ENCODE assay signal across 9 cellular contexts in the genomic region with DNA sequence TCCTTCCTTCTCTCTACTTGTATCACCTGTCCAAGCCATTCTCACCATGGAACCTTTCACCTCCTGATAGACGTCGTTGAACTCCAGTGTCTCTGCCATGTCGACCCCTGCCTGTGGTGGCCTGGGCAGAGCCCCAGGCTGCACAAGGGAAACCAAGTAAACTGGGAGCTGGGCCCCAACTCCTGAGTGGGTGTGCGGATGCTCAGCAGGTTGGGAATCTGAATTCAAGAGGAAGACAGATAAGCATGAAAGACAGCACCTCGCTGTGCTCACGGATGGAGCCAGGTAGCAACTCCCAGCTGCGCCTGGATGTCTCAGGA. TPM values are rescaled to one million over a fixed set of nuclear protein-coding genes. Genes with fewer than 3 reads are reported as not detected.
DNase-seq lines count a peak whose midpoint lies in the region; ATAC-seq, FAIRE-seq and TF ChIP-seq lines count a peak whose summit lies in the region.
"Had no signal": no experiment of that assay in that cellular context is flagged by ENCODE, and none has a peak within 500 bp of the region (broad histone marks: within the 10 kb centered on the region; RNA-seq: fewer than 3 reads in every experiment).

No MANE protein-coding gene starts in this region.

- intact Hi-C loops in activated T-helper 1 cell treated with anti-CD3 and anti-CD28 coated beads, Interleukin-12 subunit alpha, Interleukin-12 subunit beta, Interleukin-2, Interleukin-4 antibody, amounts not matched to agents 30 ng/mL and 10 ng/mL and 1 ng/mL, durations not matched to agents 14 hours and 24 hours and 36 hours (cut with micrococcal nuclease), result loop anchor here (1.0 to 10.0 kb wide), 8 partner anchors 10 to 1242 kb away; partner anchors contain the start of genes LPXN, MED19, SELENOH and TMX2
- intact Hi-C loops in thyroid gland (cut with DNase I), result no loop called here

- H3K9me3 ChIP-seq in keratinocyte (ENCODE audit: control insufficient read depth, low read depth, low read length) (no peaks in the 10 kb centered on the region), thyroid gland (no peaks in the 10 kb centered on the region)

- peak overlapping the region; percentile 73 for H2AFZ ChIP-seq in keratinocyte (ENCODE audit: control insufficient read depth, low read length)

- H4K20me1 ChIP-seq in keratinocyte (ENCODE audit: control insufficient read depth, extremely low read depth, insufficient read depth, low read length), result no peaks in the 10 kb centered on the region

- TF ChIP-seq CTCF in keratinocyte (optimal IDR thresholded peaks at IDR 0.05 in 1 of 3, IDR thresholded peaks at IDR 0.05 in 1 of 3, conservative IDR thresholded peaks at IDR 0.05 in 1 of 3; ENCODE audit: extremely low read depth in 1 of 3, insufficient read depth in 2 of 3, low read length in 3 of 3) (no peak), thyroid gland (IDR thresholded peaks at IDR 0.05) (no peak)

- dilution Hi-C loops in keratinocyte (cut with MboI; ENCODE audit: extremely low pct_ligation_motif_present, low sequenced_read_pairs), result no loop called here

- peaks cover 37% of the 10 kb centered on the region for H3K79me2 ChIP-seq in keratinocyte (ENCODE audit: control insufficient read depth, insufficient read depth, low read length)

- peak overlapping the region; percentile 86 for H3K4me3 Mint-ChIP-seq in activated T-cell treated with anti-CD3 and anti-CD28 coated beads, Interleukin-2, amount 50 U/mL, for 4 hours
- peak overlapping the region; percentile 92 for H3K4me3 Mint-ChIP-seq in activated T-helper 1 cell treated with anti-CD3 and anti-CD28 coated beads, Interleukin-12 subunit alpha, Interleukin-12 subunit beta, Interleukin-2, Interleukin-4 antibody, amounts not matched to agents 30 ng/mL and 10 ng/mL and 1 ng/mL, durations not matched to agents 14 hours and 24 hours and 36 hours

- peak overlapping the region; percentile 89 for H3K27ac Mint-ChIP-seq in activated T-helper 1 cell treated with anti-CD3 and anti-CD28 coated beads, Interleukin-12 subunit alpha, Interleukin-12 subunit beta, Interleukin-2, Interleukin-4 antibody, amounts not matched to agents 30 ng/mL and 10 ng/mL and 1 ng/mL, durations not matched to agents 14 hours and 24 hours and 36 hours

- H3K36me3 ChIP-seq in keratinocyte (ENCODE audit: control insufficient read depth in 2 of 2, extremely low read depth in 1 of 2, insufficient read depth in 2 of 2, low read length in 2 of 2), result peaks cover 30 to 37% of the 10 kb centered on the region in 2 experiments
- H3K36me3 ChIP-seq in thyroid gland, result peaks cover 25 to 34% of the 10 kb centered on the region in 2 donors

- H3K27ac ChIP-seq in keratinocyte (ENCODE audit: control insufficient read depth, insufficient read depth, low read length), result peak overlapping the region; percentile 67
- peak overlapping the region; percentile 89 to 90 (median 89) for H3K27ac ChIP-seq in thyroid gland

- no peak for TF ChIP-seq POLR2A in thyroid gland (IDR thresholded peaks at IDR 0.05)

- WGBS in thyroid gland, 2 donors, result 3 to 6% methylated on average over 7 of the region's 7 CpGs

- H3K36me3 Mint-ChIP-seq in activated T-cell treated with anti-CD3 and anti-CD28 coated beads, Interleukin-2, amount 50 U/mL, for 4 hours (ENCODE audit: insufficient read depth), result peaks cover 43% of the 10 kb centered on the region
- H3K36me3 Mint-ChIP-seq in activated T-helper 1 cell treated with anti-CD3 and anti-CD28 coated beads, Interleukin-12 subunit alpha, Interleukin-12 subunit beta, Interleukin-2, Interleukin-4 antibody, amounts not matched to agents 30 ng/mL and 10 ng/mL and 1 ng/mL, durations not matched to agents 14 hours and 24 hours and 36 hours (ENCODE audit: low read depth), result peaks cover 38% of the 10 kb centered on the region

- H3K27me3 ChIP-seq in keratinocyte (ENCODE audit: control insufficient read depth, extremely low read depth, insufficient read depth, low read length), result peaks cover 3% of the 10 kb centered on the region
- H3K27me3 ChIP-seq in thyroid gland, result no peaks in the 10 kb centered on the region

- no peak for DNase-seq in activated T-cell treated with anti-CD3 and anti-CD28 coated beads, Interleukin-2, amount 50 U/mL, for 4 hours
- no peak for DNase-seq in activated T-cell treated with anti-CD3 and anti-CD28 coated beads, Interleukin-2, amount 50 U/mL, for 48 hours
- no peak for DNase-seq in activated T-helper 1 cell treated with anti-CD3 and anti-CD28 coated beads, Interleukin-12 subunit alpha, Interleukin-12 subunit beta, Interleukin-2, Interleukin-4 antibody, amounts not matched to agents 30 ng/mL and 10 ng/mL and 1 ng/mL, durations not matched to agents 14 hours and 24 hours and 36 hours (ENCODE audit: low spot score)
- no peak for DNase-seq in keratinocyte (ENCODE audit: low read depth, low spot score)
- DNase-seq in thyroid gland, result no peak
- DNase-seq in NK-92 treated with Interleukin-12 subunit alpha and Interleukin-12 subunit beta, amount 100 ng/mL, for 24 hours (lab: John Stamatoyannopoulos, UW), result no peak
- no peak for DNase-seq in SW 1271 (lab: John Stamatoyannopoulos, UW)
- DNase-seq in COR-L47 (lab: John Stamatoyannopoulos, UW), result no peak

- H3K9ac ChIP-seq in keratinocyte (ENCODE audit: control insufficient read depth, extremely low read depth, insufficient read depth, low read length), result peak overlapping the region; percentile 85

- peaks cover 40% of the 10 kb centered on the region for H3K4me1 Mint-ChIP-seq in activated T-cell treated with anti-CD3 and anti-CD28 coated beads, Interleukin-2, amount 50 U/mL, for 4 hours (ENCODE audit: low read depth)
- peaks cover 44% of the 10 kb centered on the region for H3K4me1 Mint-ChIP-seq in activated T-helper 1 cell treated with anti-CD3 and anti-CD28 coated beads, Interleukin-12 subunit alpha, Interleukin-12 subunit beta, Interleukin-2, Interleukin-4 antibody, amounts not matched to agents 30 ng/mL and 10 ng/mL and 1 ng/mL, durations not matched to agents 14 hours and 24 hours and 36 hours (ENCODE audit: low read depth)

- no peaks in the 10 kb centered on the region for H3K9me3 Mint-ChIP-seq in activated T-cell treated with anti-CD3 and anti-CD28 coated beads, Interleukin-2, amount 50 U/mL, for 4 hours
- no peaks in the 10 kb centered on the region for H3K9me3 Mint-ChIP-seq in activated T-helper 1 cell treated with anti-CD3 and anti-CD28 coated beads, Interleukin-12 subunit alpha, Interleukin-12 subunit beta, Interleukin-2, Interleukin-4 antibody, amounts not matched to agents 30 ng/mL and 10 ng/mL and 1 ng/mL, durations not matched to agents 14 hours and 24 hours and 36 hours

- H3K4me3 ChIP-seq in keratinocyte (ENCODE audit: control insufficient read depth in 2 of 3, extremely low read depth in 1 of 3, insufficient read depth in 2 of 3, low read depth in 1 of 3, low read length in 3 of 3) (peak overlapping the region; percentile 81 to 91 (median 82)), thyroid gland (replicated peaks in 1 of 3) (peak overlapping the region; percentile 91 to 98 (median 93))

- H3K4me2 ChIP-seq in keratinocyte (ENCODE audit: control insufficient read depth, extremely low read depth, insufficient read depth, low read depth, low read length), result peak overlapping the region; percentile 99

- peaks cover 15% of the 10 kb centered on the region for H3K4me1 ChIP-seq in keratinocyte (ENCODE audit: control insufficient read depth, extremely low read depth, insufficient read depth, low read length)
- H3K4me1 ChIP-seq in thyroid gland, result peaks cover 4 to 16% of the 10 kb centered on the region in 2 donors

- no peaks in the 10 kb centered on the region for H3K27me3 Mint-ChIP-seq in activated T-cell treated with anti-CD3 and anti-CD28 coated beads, Interleukin-2, amount 50 U/mL, for 4 hours (ENCODE audit: low read depth)
- H3K27me3 Mint-ChIP-seq in activated T-helper 1 cell treated with anti-CD3 and anti-CD28 coated beads, Interleukin-12 subunit alpha, Interleukin-12 subunit beta, Interleukin-2, Interleukin-4 antibody, amounts not matched to agents 30 ng/mL and 10 ng/mL and 1 ng/mL, durations not matched to agents 14 hours and 24 hours and 36 hours (ENCODE audit: insufficient read depth), result peaks cover 1% of the 10 kb centered on the region

- H3K9me1 ChIP-seq in keratinocyte (ENCODE audit: control insufficient read depth, extremely low read depth, insufficient read depth, low read length), result no peaks in the 10 kb centered on the region

- FAIRE-seq in keratinocyte (lab: Jason Lieb, UNC), result no peak

- ATAC-seq in activated T-cell treated with anti-CD3 and anti-CD28 coated beads, Interleukin-2, amount 50 U/mL, for 4 hours, result no peak

RNA-seq across cellular contexts. Expression of gene SSRP1, which starts 0.7 kb away (rescaled TPM):
- 100 to 1,000 TPM; 287 to 317 (median 302) TPM for total RNA-seq in activated T-cell treated with anti-CD3 and anti-CD28 coated beads, Interleukin-2, amount 50 U/mL, for 4 hours
- 235 and 239 TPM in 2 replicates for total RNA-seq in activated T-helper 1 cell treated with anti-CD3 and anti-CD28 coated beads, Interleukin-12 subunit alpha, Interleukin-12 subunit beta, Interleukin-2, Interleukin-4 antibody, amounts not matched to agents 30 ng/mL and 10 ng/mL and 1 ng/mL, durations not matched to agents 14 hours and 24 hours and 36 hours
- polyA plus RNA-seq in keratinocyte, result 64.3 to 139 TPM (median 115 TPM) in 3 replicates
- polyA plus RNA-seq in keratinocyte (2011; ENCODE audit: low read depth), result 80.2 TPM
- polyA plus RNA-seq in keratinocyte (2011; cell fraction: cytosol; rRNA removed), result 97.3 and 122 TPM in 2 replicates
- polyA plus RNA-seq in keratinocyte (2011; cell fraction: nucleus; rRNA removed), result 74.8 and 78.5 TPM in 2 replicates
- 65.8 and 117 TPM in 2 replicates for polyA plus RNA-seq in keratinocyte (2012; ENCODE audit: low replicate concordance)
- polyA minus RNA-seq in keratinocyte, result 102 to 159 TPM (median 129 TPM) in 3 replicates
- 56.2 TPM for polyA minus RNA-seq in keratinocyte (2011; cell fraction: cytosol; rRNA and poly(A)+ RNA removed)
- polyA minus RNA-seq in keratinocyte (2011; cell fraction: nucleus; rRNA and poly(A)+ RNA removed), result 19.4 and 27.7 TPM in 2 replicates
- 10 to 100 TPM; 70.0 to 86.5 (median 78.1) TPM for total RNA-seq in thyroid gland

RNA-seq across cellular contexts. Expression of gene P2RX3, which starts 3.2 kb away (rescaled TPM):
- not detected for total RNA-seq in activated T-cell treated with anti-CD3 and anti-CD28 coated beads, Interleukin-2, amount 50 U/mL, for 4 hours
- total RNA-seq in activated T-helper 1 cell treated with anti-CD3 and anti-CD28 coated beads, Interleukin-12 subunit alpha, Interleukin-12 subunit beta, Interleukin-2, Interleukin-4 antibody, amounts not matched to agents 30 ng/mL and 10 ng/mL and 1 ng/mL, durations not matched to agents 14 hours and 24 hours and 36 hours, result not detected in 2 replicates
- not detected in 3 replicates for polyA plus RNA-seq in keratinocyte
- not detected for polyA plus RNA-seq in keratinocyte (2011; ENCODE audit: low read depth)
- not detected in 2 replicates for polyA plus RNA-seq in keratinocyte (2011; cell fraction: cytosol; rRNA removed)
- polyA plus RNA-seq in keratinocyte (2011; cell fraction: nucleus; rRNA removed), result not detected in 2 replicates
- not detected in 2 replicates for polyA plus RNA-seq in keratinocyte (2012; ENCODE audit: low replicate concordance)
- not detected in 3 replicates for polyA minus RNA-seq in keratinocyte
- not detected for polyA minus RNA-seq in keratinocyte (2011; cell fraction: cytosol; rRNA and poly(A)+ RNA removed)
- not detected in 2 replicates for polyA minus RNA-seq in keratinocyte (2011; cell fraction: nucleus; rRNA and poly(A)+ RNA removed)
- not detected for total RNA-seq in thyroid gland
- total RNA-seq: dermis microvascular lymphatic vessel endothelial cell had no signal

RNA-seq across cellular contexts. Expression of gene TNKS1BP1, which starts 10.2 kb away (rescaled TPM):
- total RNA-seq in activated T-cell treated with anti-CD3 and anti-CD28 coated beads, Interleukin-2, amount 50 U/mL, for 4 hours, result 10 to 100 TPM; 27.2 to 34.3 (median 30.7) TPM
- total RNA-seq in activated T-helper 1 cell treated with anti-CD3 and anti-CD28 coated beads, Interleukin-12 subunit alpha, Interleukin-12 subunit beta, Interleukin-2, Interleukin-4 antibody, amounts not matched to agents 30 ng/mL and 10 ng/mL and 1 ng/mL, durations not matched to agents 14 hours and 24 hours and 36 hours, result 22.1 and 24.3 TPM in 2 replicates
- 88.3 to 107 TPM (median 94.3 TPM) in 3 replicates for polyA plus RNA-seq in keratinocyte
- polyA plus RNA-seq in keratinocyte (2011; ENCODE audit: low read depth), result 155 TPM
- 73.8 and 93.4 TPM in 2 replicates for polyA plus RNA-seq in keratinocyte (2011; cell fraction: cytosol; rRNA removed)
- polyA plus RNA-seq in keratinocyte (2011; cell fraction: nucleus; rRNA removed), result 419 and 507 TPM in 2 replicates
- polyA plus RNA-seq in keratinocyte (2012; ENCODE audit: low replicate concordance), result 200 and 415 TPM in 2 replicates
- 196 to 291 TPM (median 228 TPM) in 3 replicates for polyA minus RNA-seq in keratinocyte
- polyA minus RNA-seq in keratinocyte (2011; cell fraction: cytosol; rRNA and poly(A)+ RNA removed), result 155 TPM
- 200 and 236 TPM in 2 replicates for polyA minus RNA-seq in keratinocyte (2011; cell fraction: nucleus; rRNA and poly(A)+ RNA removed)
- total RNA-seq in thyroid gland, result 100 to 1,000 TPM in 1 of 4 donors, 10 to 100 TPM in 3; 52.3 to 106 (median 85.2) TPM

RNA-seq across cellular contexts. Expression of gene PRG3, which starts 46.0 kb away (rescaled TPM):
- not detected for total RNA-seq in activated T-cell treated with anti-CD3 and anti-CD28 coated beads, Interleukin-2, amount 50 U/mL, for 4 hours
- total RNA-seq in activated T-helper 1 cell treated with anti-CD3 and anti-CD28 coated beads, Interleukin-12 subunit alpha, Interleukin-12 subunit beta, Interleukin-2, Interleukin-4 antibody, amounts not matched to agents 30 ng/mL and 10 ng/mL and 1 ng/mL, durations not matched to agents 14 hours and 24 hours and 36 hours, result not detected in 2 replicates
- polyA plus RNA-seq in keratinocyte, result not detected in 3 replicates
- polyA plus RNA-seq in keratinocyte (2011; ENCODE audit: low read depth), result not detected
- not detected in 2 replicates for polyA plus RNA-seq in keratinocyte (2011; cell fraction: cytosol; rRNA removed)
- polyA plus RNA-seq in keratinocyte (2011; cell fraction: nucleus; rRNA removed), result not detected in 2 replicates
- polyA plus RNA-seq in keratinocyte (2012; ENCODE audit: low replicate concordance), result not detected in 2 replicates
- not detected in 3 replicates for polyA minus RNA-seq in keratinocyte
- not detected for polyA minus RNA-seq in keratinocyte (2011; cell fraction: cytosol; rRNA and poly(A)+ RNA removed)
- not detected in 2 replicates for polyA minus RNA-seq in keratinocyte (2011; cell fraction: nucleus; rRNA and poly(A)+ RNA removed)
- not detected for total RNA-seq in thyroid gland
- total RNA-seq: dermis microvascular lymphatic vessel endothelial cell had no signal

RNA-seq across cellular contexts. Expression of gene PRG2, which starts 55.5 kb away (rescaled TPM):
- total RNA-seq in activated T-cell treated with anti-CD3 and anti-CD28 coated beads, Interleukin-2, amount 50 U/mL, for 4 hours, result 1 to 10 TPM; 1.8 to 2.7 (median 2.5) TPM
- not detected in 2 replicates for total RNA-seq in activated T-helper 1 cell treated with anti-CD3 and anti-CD28 coated beads, Interleukin-12 subunit alpha, Interleukin-12 subunit beta, Interleukin-2, Interleukin-4 antibody, amounts not matched to agents 30 ng/mL and 10 ng/mL and 1 ng/mL, durations not matched to agents 14 hours and 24 hours and 36 hours
- polyA plus RNA-seq in keratinocyte, result 0.09 TPM in 1 of 3 replicates, not detected in the others
- not detected for polyA plus RNA-seq in keratinocyte (2011; ENCODE audit: low read depth)
- not detected in 2 replicates for polyA plus RNA-seq in keratinocyte (2011; cell fraction: cytosol; rRNA removed)
- 0.24 and 0.41 TPM in 2 replicates for polyA plus RNA-seq in keratinocyte (2011; cell fraction: nucleus; rRNA removed)
- polyA plus RNA-seq in keratinocyte (2012; ENCODE audit: low replicate concordance), result not detected in 2 replicates
- not detected in 3 replicates for polyA minus RNA-seq in keratinocyte
- polyA minus RNA-seq in keratinocyte (2011; cell fraction: cytosol; rRNA and poly(A)+ RNA removed), result not detected
- not detected in 2 replicates for polyA minus RNA-seq in keratinocyte (2011; cell fraction: nucleus; rRNA and poly(A)+ RNA removed)
- under 1 TPM in 3 of 4 donors, not detected in 1; 0.22 to 0.94 (median 0.71) TPM for total RNA-seq in thyroid gland
